Comparison of ENCODE assay signal across 18 cellular contexts in genomic region chr11:113372317-113372716, GRCh38. TPM values are rescaled to one million over a fixed set of nuclear protein-coding genes. Genes with fewer than 3 reads are reported as not detected.
DNase-seq lines count a peak whose midpoint lies in the region; ATAC-seq, FAIRE-seq and TF ChIP-seq lines count a peak whose summit lies in the region.
"Had no signal": no experiment of that assay in that cellular context is flagged by ENCODE, and none has a peak within 500 bp of the region (broad histone marks: within the 10 kb centered on the region; RNA-seq: fewer than 3 reads in every experiment).

No MANE protein-coding gene starts in this region.

- H3K27me3 ChIP-seq in IMR-90 (ENCODE audit: control insufficient read depth, insufficient read depth, low read length): peaks cover 2% of the 10 kb centered on the region; the same call in 1 of the 2 replicates
- no peaks in the 10 kb centered on the region for H3K27me3 ChIP-seq in kidney epithelial cell (ENCODE audit: control insufficient read depth, insufficient read depth, low read length)
- H3K27me3 ChIP-seq: left lung had no signal

- WGBS in IMR-90 (ENCODE audit: extremely low coverage in 2 of 2, insufficient read length in 1 of 2), 2 experiments: no CpG with 5 or more reads among the region's 4 CpGs

- H3K56ac ChIP-seq in IMR-90 (ENCODE audit: extremely low read depth, insufficient read depth, low read length): no peak overlapping the region

- H3K27ac ChIP-seq in IMR-90 (ENCODE audit: insufficient read depth, low read length): no peak overlapping the region
- H3K27ac ChIP-seq: left lung, thoracic aorta had no signal

- no peak overlapping the region for H3K4ac ChIP-seq in IMR-90 (ENCODE audit: low read depth, low read length)

- H4K5ac ChIP-seq in IMR-90 (ENCODE audit: low read depth, low read length): no peak overlapping the region

- H3K79me1 ChIP-seq in IMR-90 (ENCODE audit: low read depth in 1 of 2, low read length in 2 of 2): no peaks in the 10 kb centered on the region

- no peak overlapping the region for H3K18ac ChIP-seq in IMR-90 (ENCODE audit: low read depth, low read length)

- H3K9ac ChIP-seq in IMR-90 (ENCODE audit: low read depth, low read length): no peak overlapping the region

- H2AFZ ChIP-seq in IMR-90 (replicated peaks; ENCODE audit: low read length, poor library complexity): no peak overlapping the region

- H2BK5ac ChIP-seq in IMR-90 (ENCODE audit: low read depth, low read length, poor library complexity, severe bottlenecking): no peak overlapping the region

- CTCF ChIA-PET in IMR-90 (lab: Yijun Ruan, JAX): no interaction called here

- no peaks in the 10 kb centered on the region for H3K36me3 ChIP-seq in IMR-90 (ENCODE audit: control insufficient read depth, insufficient read depth, low read length)
- H3K36me3 ChIP-seq in kidney epithelial cell (ENCODE audit: control insufficient read depth, insufficient read depth, low read length): no peaks in the 10 kb centered on the region

- TF ChIP-seq POLR2A in IMR-90 (IDR thresholded peaks at IDR 0.05; ENCODE audit: low read depth, low read length): no peak

- ATAC-seq in IMR-90 (ENCODE audit: low read depth): no peak; the same call in 1 of the 2 replicates
- ATAC-seq in GM21723 (IDR thresholded peaks at IDR 0.05; ENCODE audit: unreplicated experiment): no peak
- ATAC-seq in GM21717 (IDR thresholded peaks at IDR 0.05; ENCODE audit: unreplicated experiment): no peak
- no peak for ATAC-seq in GM18907 (IDR thresholded peaks at IDR 0.05; ENCODE audit: unreplicated experiment)
- ATAC-seq: left lung had no signal

- DNase-seq in D721Med (ENCODE audit: insufficient read length, low spot score) (no peak), IMR-90 (peak; percentile 38), astrocyte of the cerebellum (ENCODE audit: low read depth) (no peak), kidney epithelial cell (ENCODE audit: low read depth) (no peak), ecto neural progenitor cell (ENCODE audit: low spot score) (no peak)
- DNase-seq: activated CD4-positive, alpha-beta T cell treated with anti-CD3 and anti-CD28 coated beads, Interleukin-2, amount 10 ng/mL, durations not matched to agents 24 days and 14 days; activated T-cell treated with anti-CD3 and anti-CD28 coated beads for 4 hours; central memory CD4-positive, alpha-beta T cell; effector memory CD4-positive, alpha-beta T cell; foreskin melanocyte; GF-D8; left lung; NCI-H2107; posterior cingulate gyrus had no signal

- H3K4me3 ChIP-seq in IMR-90 (ENCODE audit: insufficient read depth, low read depth, low read length) (no peak overlapping the region), astrocyte of the cerebellum (ENCODE audit: low read depth, low read length) (no peak overlapping the region), kidney epithelial cell (ENCODE audit: low read depth, low read length) (no peak overlapping the region)
- H3K4me3 ChIP-seq: left lung, thoracic aorta had no signal

- in situ Hi-C loops in IMR-90 (cut with MboI; ENCODE audit: low sequenced_read_pairs): no loop called here
- in situ Hi-C loops in astrocyte of the cerebellum (cut with HindIII; ENCODE audit: low sequenced_read_pairs): no loop called here

- H3K9me3 ChIP-seq in IMR-90 (ENCODE audit: control insufficient read depth, insufficient read depth, low read length): no peaks in the 10 kb centered on the region
- H3K9me3 ChIP-seq: left lung, thoracic aorta had no signal

- POLR2A ChIA-PET in IMR-90 (lab: Charles Lee; ENCODE audit: unreplicated experiment): no interaction called here

- TF ChIP-seq RAD21 in IMR-90 (IDR thresholded peaks at IDR 0.05; ENCODE audit: low read length): no peak

- H2AK5ac ChIP-seq in IMR-90 (ENCODE audit: low read depth, low read length): no peak overlapping the region

- no peak overlapping the region for H2BK15ac ChIP-seq in IMR-90 (ENCODE audit: low read depth, low read length)

- no peak overlapping the region for H4K8ac ChIP-seq in IMR-90 (ENCODE audit: low read depth in 2 of 2, low read length in 2 of 2)

- H3K14ac ChIP-seq in IMR-90 (replicated peaks; ENCODE audit: low read depth, low read length): 0 out of 2 replicates have a peak overlapping the region, but pooled peaks have one; percentile 9

- H3K23ac ChIP-seq in IMR-90 (ENCODE audit: low read depth, low read length): no peak overlapping the region

- H3K4me1 ChIP-seq in IMR-90 (ENCODE audit: control insufficient read depth, insufficient read depth, low read length): no peaks in the 10 kb centered on the region
- H3K4me1 ChIP-seq: left lung had no signal

- no peak overlapping the region for H2AK9ac ChIP-seq in IMR-90 (replicated peaks; ENCODE audit: low read depth, low read length, poor library complexity)

- no peak overlapping the region for H2BK20ac ChIP-seq in IMR-90 (ENCODE audit: low read depth, low read length)

- intact Hi-C loops in IMR-90 (cut with micrococcal nuclease): no loop called here

- H3K4me2 ChIP-seq in IMR-90 (ENCODE audit: low read depth, low read length): no peak overlapping the region

- no peak for FAIRE-seq in D721Med (lab: Jason Lieb, UNC)

- no TSS peak for BruUV-seq in IMR-90 (replicated peaks; lab: Mats Ljungman, UMichigan)

- H4K91ac ChIP-seq in IMR-90 (ENCODE audit: insufficient read depth, low read depth, low read length): no peak overlapping the region

- TF ChIP-seq CTCF in D721Med (IDR thresholded peaks at IDR 0.05; ENCODE audit: insufficient read depth, missing control alignments) (peak; percentile 7), IMR-90 (conservative IDR thresholded peaks at IDR 0.05; ENCODE audit: low read depth, low read length) (peak; percentile 17; the same call in 1 of the 2 replicates), astrocyte of the cerebellum (IDR thresholded peaks at IDR 0.05; ENCODE audit: low read depth, low read length, missing control alignments) (peak; percentile 19), kidney epithelial cell (IDR thresholded peaks at IDR 0.05; ENCODE audit: insufficient read depth, low read length, poor library complexity, severe bottlenecking) (peak; percentile 7)

- no peak overlapping the region for H2BK120ac ChIP-seq in IMR-90 (ENCODE audit: low read depth, low read length)

- no peaks in the 10 kb centered on the region for H4K20me1 ChIP-seq in IMR-90 (ENCODE audit: insufficient read depth, low read length)

- dilution Hi-C loops in IMR-90 (cut with HindIII; ENCODE audit: low sequenced_read_pairs, unreplicated experiment): no loop called here

- H3K9me1 ChIP-seq in IMR-90 (ENCODE audit: insufficient read depth, low read length): no peaks in the 10 kb centered on the region

TF ChIP-seq in IMR-90, 13 proteins besides CTCF, POLR2A, EP300 and RAD21:
- TF ChIP-seq MAZ (IDR thresholded peaks at IDR 0.05; ENCODE audit: borderline replicate concordance, low read depth, low read length) (no peak), NFE2L2 (IDR thresholded peaks at IDR 0.05; ENCODE audit: low read depth, low read length) (no peak), RFX5 (IDR thresholded peaks at IDR 0.05; ENCODE audit: low read depth, low read length) (no peak), CHD1 (IDR thresholded peaks at IDR 0.05; ENCODE audit: low read depth, low read length) (no peak), BHLHE40 (IDR thresholded peaks at IDR 0.05; ENCODE audit: low read depth, low read length) (no peak), SMC3 (IDR thresholded peaks at IDR 0.05; ENCODE audit: low read depth, low read length) (no peak), RCOR1 (IDR thresholded peaks at IDR 0.05; ENCODE audit: insufficient replicate concordance, low read length) (no peak), FOS (IDR thresholded peaks at IDR 0.05; ENCODE audit: low read depth, low read length) (no peak), MAFK (IDR thresholded peaks at IDR 0.05; ENCODE audit: low read depth, low read length) (no peak), CEBPB (IDR thresholded peaks at IDR 0.05; ENCODE audit: low read depth, low read length) (no peak)
- TF ChIP-seq, protein P1, sequence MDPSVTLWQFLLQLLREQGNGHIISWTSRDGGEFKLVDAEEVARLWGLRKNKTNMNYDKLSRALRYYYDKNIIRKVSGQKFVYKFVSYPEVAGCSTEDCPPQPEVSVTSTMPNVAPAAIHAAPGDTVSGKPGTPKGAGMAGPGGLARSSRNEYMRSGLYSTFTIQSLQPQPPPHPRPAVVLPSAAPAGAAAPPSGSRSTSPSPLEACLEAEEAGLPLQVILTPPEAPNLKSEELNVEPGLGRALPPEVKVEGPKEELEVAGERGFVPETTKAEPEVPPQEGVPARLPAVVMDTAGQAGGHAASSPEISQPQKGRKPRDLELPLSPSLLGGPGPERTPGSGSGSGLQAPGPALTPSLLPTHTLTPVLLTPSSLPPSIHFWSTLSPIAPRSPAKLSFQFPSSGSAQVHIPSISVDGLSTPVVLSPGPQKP (IDR thresholded peaks at IDR 0.05; ENCODE audit: borderline replicate concordance, low read depth, low read length): no peak
- TF ChIP-seq, protein P2, sequence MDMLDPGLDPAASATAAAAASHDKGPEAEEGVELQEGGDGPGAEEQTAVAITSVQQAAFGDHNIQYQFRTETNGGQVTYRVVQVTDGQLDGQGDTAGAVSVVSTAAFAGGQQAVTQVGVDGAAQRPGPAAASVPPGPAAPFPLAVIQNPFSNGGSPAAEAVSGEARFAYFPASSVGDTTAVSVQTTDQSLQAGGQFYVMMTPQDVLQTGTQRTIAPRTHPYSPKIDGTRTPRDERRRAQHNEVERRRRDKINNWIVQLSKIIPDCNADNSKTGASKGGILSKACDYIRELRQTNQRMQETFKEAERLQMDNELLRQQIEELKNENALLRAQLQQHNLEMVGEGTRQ (IDR thresholded peaks at IDR 0.05; ENCODE audit: low read depth, low read length): no peak

RNA-seq across cellular contexts. Expression of gene ANKK1, which starts 15.3 kb away (rescaled TPM):
- not detected in 2 replicates for total RNA-seq in IMR-90 (2012; rRNA removed)
- not detected in 2 replicates for polyA plus RNA-seq in IMR-90 (2012; rRNA removed)
- polyA plus RNA-seq in IMR-90 (2012; cell fraction: cytosol; rRNA removed): not detected in 2 replicates
- 0.06 and 0.09 TPM in 2 replicates for polyA plus RNA-seq in IMR-90 (2012; cell fraction: nucleus; rRNA removed; ENCODE audit: low replicate concordance)
- total RNA-seq in kidney epithelial cell: 0.50 and 0.75 TPM in 2 replicates
- total RNA-seq: activated CD4-positive, alpha-beta T cell treated with anti-CD3 and anti-CD28 coated beads, Interleukin-2, amount 10 ng/mL, durations not matched to agents 24 days and 14 days had no signal

RNA-seq across cellular contexts. Expression of gene TTC12, which starts 57.9 kb away (rescaled TPM):
- total RNA-seq in IMR-90 (2012; rRNA removed) (14.4 and 14.7 TPM in 2 replicates), kidney epithelial cell (15.2 and 17.1 TPM in 2 replicates)
- 10.0 and 10.7 TPM in 2 replicates for polyA plus RNA-seq in IMR-90 (2012; rRNA removed)
- 5.8 and 7.7 TPM in 2 replicates for polyA plus RNA-seq in IMR-90 (2012; cell fraction: cytosol; rRNA removed)
- 17.1 and 26.5 TPM in 2 replicates for polyA plus RNA-seq in IMR-90 (2012; cell fraction: nucleus; rRNA removed; ENCODE audit: low replicate concordance)
